12 cellular contexts compared by ENCODE assay signal in the genomic region with DNA sequence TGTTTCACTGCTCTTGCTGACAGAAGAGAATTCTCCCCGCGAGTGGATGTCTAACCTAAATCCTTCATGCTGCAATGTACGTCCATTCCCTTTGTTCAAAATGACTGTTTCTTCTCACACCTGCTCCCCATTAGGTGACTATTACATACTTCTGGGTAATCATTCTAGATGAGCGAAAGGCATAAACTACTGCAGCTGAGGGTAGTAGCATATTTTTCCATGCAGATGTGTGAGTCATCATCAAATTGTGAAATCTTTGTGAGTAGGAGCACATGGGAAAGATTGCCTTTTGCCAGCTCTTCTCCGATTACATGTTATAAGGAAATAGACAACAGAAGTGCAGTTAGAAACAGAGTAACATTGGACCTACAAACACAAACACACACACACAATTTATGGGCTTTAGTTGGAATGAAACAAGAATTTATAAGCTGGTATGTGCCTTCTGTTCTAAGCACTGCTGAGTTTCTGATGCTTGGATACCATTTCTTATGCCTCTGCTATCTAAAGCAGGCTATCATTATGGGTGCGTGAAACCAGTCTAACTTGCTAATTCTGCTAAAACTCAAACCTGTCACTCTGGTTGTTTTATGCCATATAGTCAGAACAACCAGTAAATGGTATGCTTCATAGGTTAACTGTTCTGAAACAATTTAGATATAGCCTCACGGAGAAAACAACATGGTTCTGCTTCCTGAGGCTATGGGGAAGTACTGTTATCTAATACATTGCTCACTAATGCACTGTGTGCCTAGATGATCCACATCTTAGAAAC.
DNase-seq lines count a peak whose midpoint lies in the region; ATAC-seq and TF ChIP-seq lines count a peak whose summit lies in the region.
"Had no signal": no experiment of that assay in that cellular context is flagged by ENCODE, and none has a peak within 500 bp of the region (broad histone marks: within the 10 kb centered on the region; RNA-seq: fewer than 3 reads in every experiment).

No MANE protein-coding gene starts in this region.

- no peak overlapping the region for H3K9ac ChIP-seq in skeletal muscle satellite cell (ENCODE audit: low read depth, low read length)

- peaks cover 3% of the 10 kb centered on the region for H3K27me3 ChIP-seq in RWPE2 (ENCODE audit: insufficient read depth, poor library complexity, severe bottlenecking)
- H3K27me3 ChIP-seq in skeletal muscle satellite cell (ENCODE audit: control insufficient read depth, insufficient read depth, low read length): peaks cover 31% of the 10 kb centered on the region
- H3K27me3 ChIP-seq in WERI-Rb-1 (ENCODE audit: insufficient read depth, low read depth, severe bottlenecking): no peaks in the 10 kb centered on the region
- H3K27me3 ChIP-seq: tibial nerve had no signal

- H3K36me3 ChIP-seq in HEK293 (ENCODE audit: control insufficient read depth in 2 of 2, insufficient read depth in 1 of 2, low read length in 2 of 2) (no peaks in the 10 kb centered on the region), RWPE2 (ENCODE audit: low read depth) (no peaks in the 10 kb centered on the region), skeletal muscle satellite cell (ENCODE audit: insufficient read depth, low read length) (no peaks in the 10 kb centered on the region), WERI-Rb-1 (no peaks in the 10 kb centered on the region)
- H3K36me3 ChIP-seq: tibial nerve had no signal

- CTCF ChIA-PET in HEK293 (lab: Yijun Ruan, JAX): interaction anchor here (0.6 kb wide), 1 partner anchor 1613 kb away, joined by 3 read pairs; no protein-coding TSS in a partner anchor

- no peak for DNase-seq in RWPE2 (ENCODE audit: low spot score)
- DNase-seq in foreskin melanocyte: peak; percentile 24
- no peak for DNase-seq in GM19240 (ENCODE audit: insufficient read length, low spot score)
- DNase-seq in activated naive CD4-positive, alpha-beta T cell treated with Interleukin-2 at 50 U/mL for 16 hours: no peak
- DNase-seq in NCI-H526 (lab: John Stamatoyannopoulos, UW): no peak
- DNase-seq in WERI-Rb-1: no peak
- DNase-seq: activated naive CD4-positive, alpha-beta T cell treated with anti-CD3 and anti-CD28 coated beads, Interleukin-2, amount 10 ng/mL, durations not matched to agents 7 days and 5 days; NCI-H146; stimulated activated CD4-positive, alpha-beta T cell treated with anti-CD3 and anti-CD28 coated beads, Interleukin-15, amount 100 ng/mL, for 24 hours had no signal

- H3K4me3 ChIP-seq in HEK293 (ENCODE audit: low read depth, low read length) (no peak overlapping the region), RWPE2 (ENCODE audit: severe bottlenecking) (no peak overlapping the region), skeletal muscle satellite cell (ENCODE audit: low read length) (no peak overlapping the region), WERI-Rb-1 (ENCODE audit: low read depth, low read length) (no peak overlapping the region)
- H3K4me3 ChIP-seq: tibial nerve had no signal

- POLR2A ChIA-PET in HEK293 (lab: Yijun Ruan, JAX): no interaction called here

- H3K9me3 ChIP-seq in HEK293 (ENCODE audit: control insufficient read depth, insufficient read depth, low read depth, low read length) (no peaks in the 10 kb centered on the region), RWPE2 (ENCODE audit: severe bottlenecking) (no peaks in the 10 kb centered on the region), skeletal muscle satellite cell (replicated peaks; ENCODE audit: low read length) (no peaks in the 10 kb centered on the region), WERI-Rb-1 (ENCODE audit: severe bottlenecking) (no peaks in the 10 kb centered on the region)
- H3K9me3 ChIP-seq: tibial nerve had no signal

- TF ChIP-seq CTCF in HEK293 (tag by site-specific recombination; IDR thresholded peaks at IDR 0.05) (no peak), RWPE2 (IDR thresholded peaks at IDR 0.05; ENCODE audit: poor library complexity, severe bottlenecking) (no peak), WERI-Rb-1 (IDR thresholded peaks at IDR 0.05; ENCODE audit: low read depth, low read length) (no peak)

- H3K27ac ChIP-seq in HEK293 (ENCODE audit: extremely low read depth, low read depth, low read length) (no peak overlapping the region), RWPE2 (ENCODE audit: poor library complexity, severe bottlenecking) (no peak overlapping the region), WERI-Rb-1 (no peak overlapping the region)

- H3K4me1 ChIP-seq in HEK293 (ENCODE audit: control insufficient read depth, insufficient read depth, low read length) (0 out of 2 replicates have a peak, but pooled peaks cover 3% of the 10 kb centered on the region), RWPE2 (ENCODE audit: insufficient read depth, poor library complexity, severe bottlenecking) (no peaks in the 10 kb centered on the region), skeletal muscle satellite cell (ENCODE audit: control insufficient read depth, insufficient read depth, low read length) (peaks cover 10% of the 10 kb centered on the region)

- ATAC-seq in RWPE2 (ENCODE audit: low read depth): peak; percentile 67

- H3K4me2 ChIP-seq in skeletal muscle satellite cell (ENCODE audit: low read length): peak overlapping the region; percentile 69

TF ChIP-seq in HEK293, 187 proteins besides CTCF, POLR2A, EP300 and RAD21:
- TF ChIP-seq, protein P1, sequence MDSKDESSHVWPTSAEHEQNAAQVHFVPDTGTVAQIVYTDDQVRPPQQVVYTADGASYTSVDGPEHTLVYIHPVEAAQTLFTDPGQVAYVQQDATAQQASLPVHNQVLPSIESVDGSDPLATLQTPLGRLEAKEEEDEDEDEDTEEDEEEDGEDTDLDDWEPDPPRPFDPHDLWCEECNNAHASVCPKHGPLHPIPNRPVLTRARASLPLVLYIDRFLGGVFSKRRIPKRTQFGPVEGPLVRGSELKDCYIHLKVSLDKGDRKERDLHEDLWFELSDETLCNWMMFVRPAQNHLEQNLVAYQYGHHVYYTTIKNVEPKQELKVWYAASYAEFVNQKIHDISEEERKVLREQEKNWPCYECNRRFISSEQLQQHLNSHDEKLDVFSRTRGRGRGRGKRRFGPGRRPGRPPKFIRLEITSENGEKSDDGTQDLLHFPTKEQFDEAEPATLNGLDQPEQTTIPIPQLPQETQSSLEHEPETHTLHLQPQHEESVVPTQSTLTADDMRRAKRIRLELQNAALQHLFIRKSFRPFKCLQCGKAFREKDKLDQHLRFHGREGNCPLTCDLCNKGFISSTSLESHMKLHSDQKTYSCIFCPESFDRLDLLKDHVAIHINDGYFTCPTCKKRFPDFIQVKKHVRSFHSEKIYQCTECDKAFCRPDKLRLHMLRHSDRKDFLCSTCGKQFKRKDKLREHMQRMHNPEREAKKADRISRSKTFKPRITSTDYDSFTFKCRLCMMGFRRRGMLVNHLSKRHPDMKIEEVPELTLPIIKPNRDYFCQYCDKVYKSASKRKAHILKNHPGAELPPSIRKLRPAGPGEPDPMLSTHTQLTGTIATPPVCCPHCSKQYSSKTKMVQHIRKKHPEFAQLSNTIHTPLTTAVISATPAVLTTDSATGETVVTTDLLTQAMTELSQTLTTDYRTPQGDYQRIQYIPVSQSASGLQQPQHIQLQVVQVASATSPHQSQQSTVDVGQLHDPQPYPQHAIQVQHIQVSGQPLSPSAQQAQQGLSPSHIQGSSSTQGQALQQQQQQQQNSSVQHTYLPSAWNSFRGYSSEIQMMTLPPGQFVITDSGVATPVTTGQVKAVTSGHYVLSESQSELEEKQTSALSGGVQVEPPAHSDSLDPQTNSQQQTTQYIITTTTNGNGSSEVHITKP (tag by site-specific recombination; IDR thresholded peaks at IDR 0.05): 0 out of 2 replicates have a peak, but pooled peaks have one; percentile 18
- peak; percentile 64 for TF ChIP-seq OSR2 (tag by site-specific recombination; IDR thresholded peaks at IDR 0.05)
- TF ChIP-seq FEZF1 (tag by site-specific recombination; IDR thresholded peaks at IDR 0.05): peak; percentile 33; the same call in 1 of the 2 replicates
- TF ChIP-seq, protein P2, sequence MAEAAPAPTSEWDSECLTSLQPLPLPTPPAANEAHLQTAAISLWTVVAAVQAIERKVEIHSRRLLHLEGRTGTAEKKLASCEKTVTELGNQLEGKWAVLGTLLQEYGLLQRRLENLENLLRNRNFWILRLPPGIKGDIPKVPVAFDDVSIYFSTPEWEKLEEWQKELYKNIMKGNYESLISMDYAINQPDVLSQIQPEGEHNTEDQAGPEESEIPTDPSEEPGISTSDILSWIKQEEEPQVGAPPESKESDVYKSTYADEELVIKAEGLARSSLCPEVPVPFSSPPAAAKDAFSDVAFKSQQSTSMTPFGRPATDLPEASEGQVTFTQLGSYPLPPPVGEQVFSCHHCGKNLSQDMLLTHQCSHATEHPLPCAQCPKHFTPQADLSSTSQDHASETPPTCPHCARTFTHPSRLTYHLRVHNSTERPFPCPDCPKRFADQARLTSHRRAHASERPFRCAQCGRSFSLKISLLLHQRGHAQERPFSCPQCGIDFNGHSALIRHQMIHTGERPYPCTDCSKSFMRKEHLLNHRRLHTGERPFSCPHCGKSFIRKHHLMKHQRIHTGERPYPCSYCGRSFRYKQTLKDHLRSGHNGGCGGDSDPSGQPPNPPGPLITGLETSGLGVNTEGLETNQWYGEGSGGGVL (tag by site-specific recombination; IDR thresholded peaks at IDR 0.05): no peak
- peak; percentile 47; the same call in 1 of the 2 replicates for TF ChIP-seq ZNF660 (tag by site-specific recombination; IDR thresholded peaks at IDR 0.05)
- TF ChIP-seq, protein P3, sequence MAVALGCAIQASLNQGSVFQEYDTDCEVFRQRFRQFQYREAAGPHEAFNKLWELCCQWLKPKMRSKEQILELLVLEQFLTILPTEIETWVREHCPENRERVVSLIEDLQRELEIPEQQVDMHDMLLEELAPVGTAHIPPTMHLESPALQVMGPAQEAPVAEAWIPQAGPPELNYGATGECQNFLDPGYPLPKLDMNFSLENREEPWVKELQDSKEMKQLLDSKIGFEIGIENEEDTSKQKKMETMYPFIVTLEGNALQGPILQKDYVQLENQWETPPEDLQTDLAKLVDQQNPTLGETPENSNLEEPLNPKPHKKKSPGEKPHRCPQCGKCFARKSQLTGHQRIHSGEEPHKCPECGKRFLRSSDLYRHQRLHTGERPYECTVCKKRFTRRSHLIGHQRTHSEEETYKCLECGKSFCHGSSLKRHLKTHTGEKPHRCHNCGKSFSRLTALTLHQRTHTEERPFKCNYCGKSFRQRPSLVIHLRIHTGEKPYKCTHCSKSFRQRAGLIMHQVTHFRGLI (tag by site-specific recombination; IDR thresholded peaks at IDR 0.05): no peak
TF ChIP-seq in HEK293: peak in this region for 4.
